In the genomic region with DNA sequence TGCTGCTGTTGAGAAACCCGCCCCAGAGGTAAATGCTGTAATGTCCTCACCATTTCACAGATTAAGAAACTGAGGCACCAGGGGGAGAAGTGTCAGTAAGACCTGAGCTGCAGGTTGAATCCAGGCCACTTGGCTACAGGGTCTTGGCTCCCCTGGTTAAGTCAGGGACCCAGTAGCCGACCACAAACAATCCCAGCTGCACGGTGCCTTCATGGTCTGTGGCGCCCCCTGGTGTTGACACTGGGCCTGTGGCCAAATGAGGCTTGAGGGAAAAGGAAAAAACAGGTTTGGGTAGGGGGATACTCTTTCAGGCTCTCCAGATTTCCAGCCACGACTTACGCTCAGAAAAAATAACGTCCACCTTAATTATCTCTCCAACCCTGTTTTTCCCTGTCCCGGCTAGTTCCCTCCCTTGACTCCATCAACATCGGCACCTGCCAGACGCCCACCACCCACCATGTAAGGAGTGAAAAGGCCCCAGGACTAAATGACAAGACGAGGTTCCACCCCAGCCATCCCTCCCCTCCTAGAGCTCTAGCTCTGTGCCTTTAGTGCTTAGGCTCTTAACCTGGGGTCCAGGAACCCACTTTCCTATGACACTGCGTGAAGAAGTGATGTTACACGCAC, we compare ENCODE assay signal across 8 cellular contexts.
DNase-seq lines count a peak whose midpoint lies in the region; ATAC-seq and TF ChIP-seq lines count a peak whose summit lies in the region.

No MANE protein-coding gene starts in this region.

- TF ChIP-seq CTCF in RWPE2 (IDR thresholded peaks at IDR 0.05; ENCODE audit: poor library complexity, severe bottlenecking), result peak; percentile 47

- no peaks in the 10 kb centered on the region for H3K27me3 ChIP-seq in RWPE2 (ENCODE audit: insufficient read depth, poor library complexity, severe bottlenecking)

- DNase-seq in stimulated activated CD4-positive, alpha-beta T cell treated with anti-CD3 and anti-CD28 coated beads, Interleukin-12 subunit alpha, Interleukin-12 subunit beta, amount 100 ng/mL, for 4 hours, result peak; percentile 53
- no peak for DNase-seq in stimulated activated CD4-positive, alpha-beta T cell treated with anti-CD3 and anti-CD28 coated beads, Interleukin-2, amount 100 ng/mL, for 48 hours
- DNase-seq in RWPE2 (ENCODE audit: low spot score), result no peak
- DNase-seq in central memory CD4-positive, alpha-beta T cell, result peak; percentile 22
- DNase-seq in memory B cell (ENCODE audit: low spot score in 2 of 2), result peak in 1 of 2 donors; percentile 26
- DNase-seq in NCI-H1436 (lab: John Stamatoyannopoulos, UW), result no peak

- H3K4me3 ChIP-seq in RWPE2 (ENCODE audit: severe bottlenecking), result no peak overlapping the region

- H3K27ac Mint-ChIP-seq in memory B cell, result no peak overlapping the region

- H3K36me3 ChIP-seq in RWPE2 (ENCODE audit: low read depth), result no peaks in the 10 kb centered on the region

- H3K36me3 Mint-ChIP-seq in memory B cell, result peaks cover 19% of the 10 kb centered on the region

- no peaks in the 10 kb centered on the region for H3K9me3 Mint-ChIP-seq in memory B cell

- H3K4me1 Mint-ChIP-seq in memory B cell, result no peaks in the 10 kb centered on the region

- H3K4me1 ChIP-seq in RWPE2 (ENCODE audit: insufficient read depth, poor library complexity, severe bottlenecking), result no peaks in the 10 kb centered on the region

- no peaks in the 10 kb centered on the region for H3K9me3 ChIP-seq in RWPE2 (ENCODE audit: severe bottlenecking)

- H3K4me3 Mint-ChIP-seq in memory B cell, result no peak overlapping the region

- no peak overlapping the region for H3K27ac ChIP-seq in RWPE2 (ENCODE audit: poor library complexity, severe bottlenecking)

- no peaks in the 10 kb centered on the region for H3K27me3 Mint-ChIP-seq in memory B cell

- ATAC-seq in RWPE2 (ENCODE audit: low read depth) (no peak; the same call in 2 of the 3 replicates), memory B cell (ENCODE audit: low read depth) (peak; percentile 56), GM19397 (IDR thresholded peaks at IDR 0.05; ENCODE audit: unreplicated experiment) (no peak), GM18520 (IDR thresholded peaks at IDR 0.05; ENCODE audit: unreplicated experiment) (no peak)

Comparison
In these comparisons a context has a peak if more than half of its experiments do, and no peak if none do; other contexts are left out.
1. DNase-seq: peak in stimulated activated CD4-positive, alpha-beta T cell treated with anti-CD3 and anti-CD28 coated beads, Interleukin-12 subunit alpha, Interleukin-12 subunit beta, amount 100 ng/mL, for 4 hours (single experiment) and central memory CD4-positive, alpha-beta T cell (single experiment); none in stimulated activated CD4-positive, alpha-beta T cell treated with anti-CD3 and anti-CD28 coated beads, Interleukin-2, amount 100 ng/mL, for 48 hours (0 of 2), RWPE2 (single experiment) and NCI-H1436 (single experiment).